27 cellular contexts compared by ENCODE assay signal in the genomic region with DNA sequence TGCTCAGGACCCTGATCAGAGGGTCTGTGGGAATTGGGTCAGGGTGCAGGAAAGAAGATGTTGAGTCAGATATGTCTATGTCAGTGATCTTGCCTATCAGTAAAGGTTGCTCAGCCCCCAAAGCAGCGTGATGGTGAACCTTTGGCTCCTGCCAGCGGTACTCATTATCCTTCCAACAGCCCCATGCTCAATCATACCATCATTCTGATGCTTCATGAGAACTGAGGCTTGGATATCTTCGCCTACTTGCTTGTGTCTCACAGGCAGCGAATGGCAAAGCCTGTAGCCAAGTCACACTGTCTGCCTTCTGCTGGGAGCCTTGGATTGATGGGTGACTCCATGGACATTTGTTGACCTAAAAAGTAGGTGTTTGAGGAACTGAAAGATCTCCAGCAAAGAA.
"Had no signal": no experiment of that assay in that cellular context is flagged by ENCODE, and none has a peak within 500 bp of the region (broad histone marks: within the 10 kb centered on the region; RNA-seq: fewer than 3 reads in every experiment).

No MANE protein-coding gene starts in this region.

- DNase-seq: hippocampal formation; left colon; left lung; mesendoderm; naive B cell; natural killer cell; nephron progenitor cell; occipital lobe; ovary; right cardiac atrium; small intestine; spleen; stimulated activated CD4-positive, alpha-beta T cell treated with anti-CD3 and anti-CD28 coated beads, Interleukin-4, amount 100 ng/mL, for 24 hours; stimulated activated naive CD4-positive, alpha-beta T cell treated with Interleukin-2 at 50 U/mL for 16 hours; stimulated activated naive CD8-positive, alpha-beta T cell treated with anti-CD3 and anti-CD28 coated beads, Interleukin-15, amount 100 ng/mL, for 72 hours; testis; thyroid gland; transverse colon; upper lobe of left lung had no signal

- H3K36me3 Mint-ChIP-seq: mesothelial cell of epicardium; naive B cell; natural killer cell; stimulated activated effector memory CD8-positive, alpha-beta T cell treated with anti-CD3 and anti-CD28 coated beads, Interleukin-12 subunit alpha, Interleukin-12 subunit beta, amount 100 ng/mL, for 72 hours had no signal

- H3K27me3 Mint-ChIP-seq: progenitor cell of endocrine pancreas; stimulated activated naive CD8-positive, alpha-beta T cell treated with anti-CD3 and anti-CD28 coated beads, Interleukin-15, amount 100 ng/mL, for 72 hours had no signal

- H3K27me3 ChIP-seq: left lung, neural progenitor cell, ovary, spleen, testis, thyroid gland, transverse colon, upper lobe of left lung had no signal

- H3K4me1 ChIP-seq: neural progenitor cell, testis had no signal

- H3K4me3 ChIP-seq: left lung, lung, neural progenitor cell, ovary, spleen, testis, thyroid gland, transverse colon, upper lobe of left lung had no signal

- FAIRE-seq: keratinocyte, small intestine had no signal

- ATAC-seq: left colon; left lung; natural killer cell; right cardiac atrium; sciatic nerve; stimulated activated effector memory CD8-positive, alpha-beta T cell treated with anti-CD3 and anti-CD28 coated beads, Interleukin-12 subunit alpha, Interleukin-12 subunit beta, amount 100 ng/mL, for 72 hours; stimulated activated naive CD8-positive, alpha-beta T cell treated with anti-CD3 and anti-CD28 coated beads, Interleukin-15, amount 100 ng/mL, for 72 hours had no signal

- H3K27ac ChIP-seq: left lung, neural progenitor cell, neutrophil, ovary, spleen, testis, thyroid gland, transverse colon, upper lobe of left lung had no signal

- H3K27ac Mint-ChIP-seq: mesothelial cell of epicardium; natural killer cell; nephron progenitor cell; neural progenitor cell; progenitor cell of endocrine pancreas; stimulated activated effector memory CD8-positive, alpha-beta T cell treated with anti-CD3 and anti-CD28 coated beads, Interleukin-12 subunit alpha, Interleukin-12 subunit beta, amount 100 ng/mL, for 72 hours; stimulated activated naive CD8-positive, alpha-beta T cell treated with anti-CD3 and anti-CD28 coated beads, Interleukin-15, amount 100 ng/mL, for 72 hours had no signal

- H3K4me3 Mint-ChIP-seq: mesothelial cell of epicardium; naive B cell; natural killer cell; nephron progenitor cell; neural progenitor cell; stimulated activated effector memory CD8-positive, alpha-beta T cell treated with anti-CD3 and anti-CD28 coated beads, Interleukin-12 subunit alpha, Interleukin-12 subunit beta, amount 100 ng/mL, for 72 hours; stimulated activated naive CD8-positive, alpha-beta T cell treated with anti-CD3 and anti-CD28 coated beads, Interleukin-15, amount 100 ng/mL, for 72 hours had no signal

- H3K4me1 Mint-ChIP-seq: naive B cell; natural killer cell; stimulated activated effector memory CD8-positive, alpha-beta T cell treated with anti-CD3 and anti-CD28 coated beads, Interleukin-12 subunit alpha, Interleukin-12 subunit beta, amount 100 ng/mL, for 72 hours; stimulated activated naive CD8-positive, alpha-beta T cell treated with anti-CD3 and anti-CD28 coated beads, Interleukin-15, amount 100 ng/mL, for 72 hours had no signal

- H3K36me3 ChIP-seq: left lung, neural progenitor cell, neutrophil, ovary, spleen, thyroid gland, transverse colon, upper lobe of left lung had no signal

- H3K9ac ChIP-seq: neural progenitor cell had no signal

- H3K9me3 Mint-ChIP-seq: mesothelial cell of epicardium; naive B cell; natural killer cell; stimulated activated effector memory CD8-positive, alpha-beta T cell treated with anti-CD3 and anti-CD28 coated beads, Interleukin-12 subunit alpha, Interleukin-12 subunit beta, amount 100 ng/mL, for 72 hours; stimulated activated naive CD8-positive, alpha-beta T cell treated with anti-CD3 and anti-CD28 coated beads, Interleukin-15, amount 100 ng/mL, for 72 hours had no signal

- H3K9me3 ChIP-seq: left lung, neutrophil, ovary, spleen, testis, thyroid gland, transverse colon, upper lobe of left lung had no signal
